In genomic region chr1:43707191-43708005, GRCh38 we compare ENCODE assay signal across 8 cellular contexts. TPM values are rescaled to one million over a fixed set of nuclear protein-coding genes. Genes with fewer than 3 reads are reported as not detected.
DNase-seq lines count a peak whose midpoint lies in the region; ATAC-seq and TF ChIP-seq lines count a peak whose summit lies in the region.

A gene with protein sequence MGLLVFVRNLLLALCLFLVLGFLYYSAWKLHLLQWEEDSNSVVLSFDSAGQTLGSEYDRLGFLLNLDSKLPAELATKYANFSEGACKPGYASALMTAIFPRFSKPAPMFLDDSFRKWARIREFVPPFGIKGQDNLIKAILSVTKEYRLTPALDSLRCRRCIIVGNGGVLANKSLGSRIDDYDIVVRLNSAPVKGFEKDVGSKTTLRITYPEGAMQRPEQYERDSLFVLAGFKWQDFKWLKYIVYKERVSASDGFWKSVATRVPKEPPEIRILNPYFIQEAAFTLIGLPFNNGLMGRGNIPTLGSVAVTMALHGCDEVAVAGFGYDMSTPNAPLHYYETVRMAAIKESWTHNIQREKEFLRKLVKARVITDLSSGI (plus strand): TSS chr1:43707536. CDS start chr1:43736263, 28,727 bp downstream.

- H3K27me3 ChIP-seq in HUES64 (ENCODE audit: insufficient read depth, low read length) (no peaks in the 10 kb centered on the region), OCI-LY3 (ENCODE audit: low read depth, low read length) (no peaks in the 10 kb centered on the region), mononuclear cell (ENCODE audit: insufficient read depth, low read length) (no peaks in the 10 kb centered on the region)

- H3K4me1 ChIP-seq in HUES64 (ENCODE audit: insufficient read depth, low read length) (peaks cover 10% of the 10 kb centered on the region), OCI-LY3 (ENCODE audit: low read length) (peaks cover 15% of the 10 kb centered on the region), mononuclear cell (ENCODE audit: insufficient read depth, low read length) (peaks cover 22% of the 10 kb centered on the region)

- TF ChIP-seq CTCF in Calu3 (IDR thresholded peaks at IDR 0.05; ENCODE audit: unreplicated experiment) (no peak), OCI-LY3 (IDR thresholded peaks at IDR 0.05; ENCODE audit: low read depth, low read length) (no peak)

- BruUV-seq in Calu3 (replicated peaks; lab: Mats Ljungman, UMichigan) = no TSS peak

- intact Hi-C loops in Calu3 (cut with micrococcal nuclease; ENCODE audit: unreplicated experiment) = no loop called here

- peak within 1 kb of the TSS; percentile 93 for H3K9ac ChIP-seq in HUES64 (ENCODE audit: low read depth, low read length)
- H3K9ac ChIP-seq in OCI-LY3 (ENCODE audit: low read length) = peak within 1 kb of the TSS; percentile 84

- H3K4me3 ChIP-seq in HUES64 (ENCODE audit: low read length) = peak within 1 kb of the TSS; percentile 89
- H3K4me3 ChIP-seq in OCI-LY3 (ENCODE audit: low read length) = peak within 1 kb of the TSS; percentile 93
- peak within 1 kb of the TSS; percentile 80 for H3K4me3 ChIP-seq in mononuclear cell (ENCODE audit: low read length)

- peaks cover 24% of the 10 kb centered on the region for H3K36me3 ChIP-seq in HUES64 (ENCODE audit: insufficient read depth, low read length)
- no peaks in the 10 kb centered on the region for H3K36me3 ChIP-seq in OCI-LY3 (replicated peaks; ENCODE audit: low read depth, low read length)

- no peaks in the 10 kb centered on the region for H3K9me3 ChIP-seq in HUES64 (ENCODE audit: insufficient read depth, low read depth, low read length)
- H3K9me3 ChIP-seq in OCI-LY3 (ENCODE audit: insufficient read depth, low read length) = no peaks in the 10 kb centered on the region
- H3K9me3 ChIP-seq in mononuclear cell (ENCODE audit: low read depth, low read length) = no peaks in the 10 kb centered on the region

- H3K79me2 ChIP-seq in OCI-LY3 (ENCODE audit: low read length) = peaks cover 26% of the 10 kb centered on the region

- no peaks in the 10 kb centered on the region for H3K9me3 Mint-ChIP-seq in Calu3 (ENCODE audit: low read depth, unreplicated experiment)

- peak within 1 kb of the TSS; percentile 70 for H3K27ac Mint-ChIP-seq in Calu3 (ENCODE audit: unreplicated experiment)

- H3K4me2 ChIP-seq in OCI-LY3 (ENCODE audit: low read length) = peak within 1 kb of the TSS; percentile 93

- peak; percentile 83 for ATAC-seq in GM21447 (IDR thresholded peaks at IDR 0.05; ENCODE audit: unreplicated experiment)

- H3K36me3 Mint-ChIP-seq in Calu3 (ENCODE audit: insufficient read depth, unreplicated experiment) = peaks cover 54% of the 10 kb centered on the region

- H3K27me3 Mint-ChIP-seq in Calu3 (ENCODE audit: unreplicated experiment) = no peaks in the 10 kb centered on the region

- H3K4me1 Mint-ChIP-seq in Calu3 (ENCODE audit: low read depth, unreplicated experiment) = peaks cover 36% of the 10 kb centered on the region

- DNase-seq in Calu3 = peak; percentile 93
- DNase-seq in activated CD8-positive, alpha-beta memory T cell treated with anti-CD3 and anti-CD28 coated beads, Interleukin-2, amount 50 U/mL, for 48 hours = peak; percentile 95
- DNase-seq in epidermal melanocyte (ENCODE audit: insufficient read length, low spot score) = peak; percentile 78
- DNase-seq in stimulated activated CD8-positive, alpha-beta memory T cell treated with anti-CD3 and anti-CD28 coated beads, Interleukin-2, amount 100 ng/mL, for 48 hours (ENCODE audit: low read depth in 2 of 2) = peak; percentile 88 to 91

- peak within 1 kb of the TSS; percentile 92 for H3K4me3 Mint-ChIP-seq in Calu3 (ENCODE audit: low read depth, unreplicated experiment)

- H3K27ac ChIP-seq in HUES64 (ENCODE audit: low read depth, low read length) (peak within 1 kb of the TSS; percentile 87), OCI-LY3 (ENCODE audit: low read length) (peak within 1 kb of the TSS; percentile 40)

- CTCF ChIA-PET in Calu3 (lab: Charles Lee) = interaction anchor here (0.7 kb wide), 1 partner anchor 227 kb away, joined by 5 read pairs; no protein-coding TSS in a partner anchor

- H4K20me1 ChIP-seq in OCI-LY3 (ENCODE audit: insufficient read depth, low read length) = no peaks in the 10 kb centered on the region

- WGBS in HUES64 = under 1% methylated on average over 102 of the region's 102 CpGs

- peak within 1 kb of the TSS; percentile 96; the same call in 1 of the 2 replicates for H2AFZ ChIP-seq in OCI-LY3 (ENCODE audit: low read depth, low read length)

RNA-seq across cellular contexts. Expression of the gene that starts here (rescaled TPM):
- 13.4 and 20.0 TPM in 2 replicates for total RNA-seq in Calu3 (2022)
- 9.0 TPM for polyA plus RNA-seq in HUES64 (2013, experiment 1 of 2)
- 12.8 TPM for polyA plus RNA-seq in HUES64 (2013, experiment 2 of 2)
- total RNA-seq in mononuclear cell = 10.8 TPM

Comparison
In these comparisons a context has a peak if more than half of its experiments do, and no peak if none do; other contexts are left out.
1. Peak in every context shown above with its lines: DNase-seq, ATAC-seq, H3K4me3 ChIP-seq and H3K27ac ChIP-seq.